ENCODE assay signal across 11 cellular contexts in the genomic region with DNA sequence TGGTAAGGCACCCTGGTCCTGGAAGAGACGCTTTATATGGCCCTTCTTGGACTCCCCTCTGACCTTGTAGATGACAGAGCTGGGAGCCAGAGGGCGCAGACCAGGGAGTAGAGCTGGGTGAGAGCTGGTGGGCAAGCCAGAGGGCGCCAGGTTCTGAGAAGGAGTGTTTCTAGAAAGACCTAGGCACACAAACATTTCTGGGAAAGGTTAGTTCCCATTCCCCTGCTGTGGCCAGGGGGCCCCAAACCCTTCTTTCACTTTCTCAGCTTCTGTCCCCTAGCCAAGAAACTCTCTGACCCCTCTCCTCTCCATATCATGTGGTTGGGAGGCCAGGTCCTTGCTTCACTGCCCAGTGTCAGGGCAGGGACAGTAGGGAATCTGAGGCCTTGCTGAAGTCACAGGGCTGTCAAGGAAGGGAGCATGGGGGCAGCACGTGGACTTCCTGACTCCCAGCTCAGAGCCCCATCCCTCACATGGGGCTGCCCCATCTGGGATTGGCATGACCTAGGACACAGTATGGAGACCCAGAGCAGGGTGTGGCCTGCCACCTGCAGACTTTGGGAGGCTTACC. TPM values are rescaled to one million over a fixed set of nuclear protein-coding genes. Genes with fewer than 3 reads are reported as not detected.
DNase-seq lines count a peak whose midpoint lies in the region; ATAC-seq and TF ChIP-seq lines count a peak whose summit lies in the region.
"Had no signal": no experiment of that assay in that cellular context is flagged by ENCODE, and none has a peak within 500 bp of the region (broad histone marks: within the 10 kb centered on the region; RNA-seq: fewer than 3 reads in every experiment).

No MANE protein-coding gene starts in this region.

- H3K4me1 ChIP-seq in right atrium auricular region (peaks cover 0 to 22% of the 10 kb centered on the region in 2 donors), upper lobe of right lung (peaks cover 33% of the 10 kb centered on the region)

- no peak for TF ChIP-seq CTCF in right atrium auricular region (IDR thresholded peaks at IDR 0.05)
- TF ChIP-seq CTCF in nephron (IDR thresholded peaks at IDR 0.05; ENCODE audit: unreplicated experiment in 3 of 3), result no peak
- no peak for TF ChIP-seq CTCF in upper lobe of right lung (IDR thresholded peaks at IDR 0.05)

- ATAC-seq in left ventricle myocardium superior, result no peak
- ATAC-seq in activated T-helper 17 cell treated with anti-CD3 and anti-CD28 coated beads, Interleukin-2, amount 50 U/mL, for 72 hours (replicated peaks), result peak; percentile 31
- ATAC-seq in upper lobe of right lung, result no peak
- no peak for ATAC-seq in HG03432 (IDR thresholded peaks at IDR 0.05; ENCODE audit: unreplicated experiment)

- H3K36me3 ChIP-seq in right atrium auricular region (no peaks in the 10 kb centered on the region), upper lobe of right lung (peaks cover 14% of the 10 kb centered on the region)

- intact Hi-C loops in left ventricle myocardium superior (cut with micrococcal nuclease), result loop anchor here (1.0 kb wide), 1 partner anchor 41 kb away; no protein-coding TSS in a partner anchor
- intact Hi-C loops in upper lobe of right lung (cut with DNase I), result loop anchor here (2.0 kb wide), 1 partner anchor 40 kb away; no protein-coding TSS in a partner anchor

- H3K27ac ChIP-seq in right atrium auricular region, result peak overlapping the region; percentile 28 to 55
- peak overlapping the region; percentile 42 for H3K27ac ChIP-seq in upper lobe of right lung
- H3K27ac ChIP-seq: adrenal gland had no signal

- H3K4me1 Mint-ChIP-seq in activated T-helper 17 cell treated with anti-CD3 and anti-CD28 coated beads, Interleukin-2, amount 50 U/mL, for 72 hours, result peaks cover 33% of the 10 kb centered on the region
- peaks cover 11% of the 10 kb centered on the region for H3K4me1 Mint-ChIP-seq in nephron

- H3K4me3 ChIP-seq in right atrium auricular region (no peak overlapping the region), upper lobe of right lung (no peak overlapping the region)
- H3K4me3 ChIP-seq: adrenal gland, tibial artery had no signal

- H3K4me3 Mint-ChIP-seq in activated T-helper 17 cell treated with anti-CD3 and anti-CD28 coated beads, Interleukin-2, amount 50 U/mL, for 72 hours, result peak overlapping the region; percentile 93
- peak overlapping the region in 2 of 3 experiments; percentile 85 for H3K4me3 Mint-ChIP-seq in nephron

- no peaks in the 10 kb centered on the region for H3K27me3 Mint-ChIP-seq in activated T-helper 17 cell treated with anti-CD3 and anti-CD28 coated beads, Interleukin-2, amount 50 U/mL, for 72 hours
- H3K27me3 Mint-ChIP-seq in nephron (ENCODE audit: low read depth), result no peaks in the 10 kb centered on the region

- peaks cover 93% of the 10 kb centered on the region for H3K36me3 Mint-ChIP-seq in activated T-helper 17 cell treated with anti-CD3 and anti-CD28 coated beads, Interleukin-2, amount 50 U/mL, for 72 hours (ENCODE audit: low read depth)
- no peaks in the 10 kb centered on the region for H3K36me3 Mint-ChIP-seq in nephron (ENCODE audit: low read depth)

- peak overlapping the region; percentile 94 for H3K27ac Mint-ChIP-seq in activated T-helper 17 cell treated with anti-CD3 and anti-CD28 coated beads, Interleukin-2, amount 50 U/mL, for 72 hours
- no peak overlapping the region for H3K27ac Mint-ChIP-seq in nephron

- H3K9me3 ChIP-seq in right atrium auricular region (no peaks in the 10 kb centered on the region), upper lobe of right lung (no peaks in the 10 kb centered on the region)
- H3K9me3 ChIP-seq: adrenal gland, tibial artery had no signal

- DNase-seq in right atrium auricular region (ENCODE audit: low spot score), result no peak
- no peak for DNase-seq in left ventricle myocardium superior
- DNase-seq in upper lobe of right lung, result no peak
- DNase-seq in NCI-H2171 treated with DMSO at 0.1 percent for 48 hours (lab: John Stamatoyannopoulos, UW), result no peak
- DNase-seq in NCI-H1048 (lab: John Stamatoyannopoulos, UW), result no peak
- DNase-seq: NCI-H2227 treated with DMSO at 0.1 percent for 48 hours had no signal

- H3K9me3 Mint-ChIP-seq in activated T-helper 17 cell treated with anti-CD3 and anti-CD28 coated beads, Interleukin-2, amount 50 U/mL, for 72 hours, result no peaks in the 10 kb centered on the region
- H3K9me3 Mint-ChIP-seq in nephron, result no peaks in the 10 kb centered on the region

- no peaks in the 10 kb centered on the region for H3K27me3 ChIP-seq in right atrium auricular region
- H3K27me3 ChIP-seq in upper lobe of right lung, result no peaks in the 10 kb centered on the region
- H3K27me3 ChIP-seq: adrenal gland, tibial artery had no signal

RNA-seq across cellular contexts. Expression of a gene that starts 3.6 kb away (rescaled TPM):
- 1 to 10 TPM; 7.2 to 9.6 TPM for total RNA-seq in right atrium auricular region
- total RNA-seq in left ventricle myocardium superior, result 15.3 TPM
- 10 to 100 TPM; 47.5 to 99.2 TPM for total RNA-seq in activated T-helper 17 cell treated with anti-CD3 and anti-CD28 coated beads, Interleukin-2, amount 50 U/mL, for 72 hours
- 28.3 TPM for total RNA-seq in upper lobe of right lung

RNA-seq across cellular contexts. Expression of a gene that starts 5.3 kb away (rescaled TPM):
- total RNA-seq in right atrium auricular region (10 to 100 TPM; 25.6 to 34.8 TPM), left ventricle myocardium superior (51.0 TPM), upper lobe of right lung (6.9 TPM)
- 10 to 100 TPM; 17.3 to 50.8 TPM for total RNA-seq in activated T-helper 17 cell treated with anti-CD3 and anti-CD28 coated beads, Interleukin-2, amount 50 U/mL, for 72 hours

RNA-seq across cellular contexts. Expression of a gene that starts 38.7 kb away (rescaled TPM):
- total RNA-seq in right atrium auricular region, result 1 to 10 TPM; 4.7 to 9.9 TPM
- total RNA-seq in left ventricle myocardium superior, result 10.2 TPM
- total RNA-seq in activated T-helper 17 cell treated with anti-CD3 and anti-CD28 coated beads, Interleukin-2, amount 50 U/mL, for 72 hours, result 100 to 1,000 TPM; 204 to 327 TPM
- total RNA-seq in upper lobe of right lung, result 71.6 TPM

RNA-seq across cellular contexts. Expression of a gene that starts 44.1 kb away (rescaled TPM):
- 100 to 1,000 TPM; 148 to 187 TPM for total RNA-seq in right atrium auricular region
- total RNA-seq in left ventricle myocardium superior, result 473 TPM
- total RNA-seq in activated T-helper 17 cell treated with anti-CD3 and anti-CD28 coated beads, Interleukin-2, amount 50 U/mL, for 72 hours, result 100 to 1,000 TPM in 1 of 2 donors, 10 to 100 TPM in 1; 99.8 to 131 TPM
- total RNA-seq in upper lobe of right lung, result 60.8 TPM
